Comparison of ENCODE assay signal across 2 cellular contexts in the genomic region with DNA sequence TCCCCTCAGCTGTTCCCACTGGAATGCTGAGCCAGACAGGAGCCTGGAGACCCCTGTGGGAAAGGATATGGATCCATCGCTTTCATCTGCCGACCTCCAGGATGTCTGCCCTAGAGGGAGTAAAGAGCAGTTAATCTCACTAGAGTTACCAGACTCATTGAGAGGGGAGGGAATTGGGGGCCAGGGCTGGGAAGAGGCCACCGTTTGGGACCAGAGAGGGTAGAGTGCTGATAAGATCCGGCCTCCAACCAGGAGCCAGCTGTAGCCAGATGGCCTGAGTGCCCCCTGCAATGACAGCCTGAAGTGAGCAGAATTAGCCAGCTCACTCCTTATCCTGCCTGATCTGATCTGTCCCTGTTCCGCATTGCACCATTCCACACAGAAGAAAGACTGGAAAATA.
TF ChIP-seq lines count a peak whose summit lies in the region.

No MANE protein-coding gene starts in this region.

TF ChIP-seq in A549, 52 proteins besides CTCF, POLR2A, EP300 and RAD21:
- TF ChIP-seq RNF2 (IDR thresholded peaks at IDR 0.05; ENCODE audit: borderline replicate concordance, low read depth) (no peak), JUN (IDR thresholded peaks at IDR 0.05) (no peak), GATA3 (IDR thresholded peaks at IDR 0.05; ENCODE audit: borderline replicate concordance) (no peak), CHD2 (IDR thresholded peaks at IDR 0.05; ENCODE audit: low read length, partially characterized antibody) (no peak), BHLHE40 (IDR thresholded peaks at IDR 0.05; ENCODE audit: low read depth, low read length) (no peak), ESRRA (IDR thresholded peaks at IDR 0.05; ENCODE audit: borderline replicate concordance, low read length) (no peak), PHF8 (IDR thresholded peaks at IDR 0.05; ENCODE audit: borderline replicate concordance, low read depth) (no peak), NR3C1 (IDR thresholded peaks at IDR 0.05) (no peak), TFCP2L1 (CRISPR knock-in tag; IDR thresholded peaks at IDR 0.05) (no peak), FOSB (CRISPR knock-in tag; IDR thresholded peaks at IDR 0.05) (no peak), HOXA7 (CRISPR knock-in tag; IDR thresholded peaks at IDR 0.05) (no peak), MYC (IDR thresholded peaks at IDR 0.05; ENCODE audit: borderline replicate concordance, low read length) (no peak), CBX8 (IDR thresholded peaks at IDR 0.05) (no peak), TP53 (CRISPR knock-in tag; IDR thresholded peaks at IDR 0.05) (no peak), ZNF302 (CRISPR knock-in tag; IDR thresholded peaks at IDR 0.05) (no peak), KDM5A (IDR thresholded peaks at IDR 0.05) (no peak), CHD4 (IDR thresholded peaks at IDR 0.05; ENCODE audit: borderline replicate concordance) (no peak)
- TF ChIP-seq, protein P1, sequence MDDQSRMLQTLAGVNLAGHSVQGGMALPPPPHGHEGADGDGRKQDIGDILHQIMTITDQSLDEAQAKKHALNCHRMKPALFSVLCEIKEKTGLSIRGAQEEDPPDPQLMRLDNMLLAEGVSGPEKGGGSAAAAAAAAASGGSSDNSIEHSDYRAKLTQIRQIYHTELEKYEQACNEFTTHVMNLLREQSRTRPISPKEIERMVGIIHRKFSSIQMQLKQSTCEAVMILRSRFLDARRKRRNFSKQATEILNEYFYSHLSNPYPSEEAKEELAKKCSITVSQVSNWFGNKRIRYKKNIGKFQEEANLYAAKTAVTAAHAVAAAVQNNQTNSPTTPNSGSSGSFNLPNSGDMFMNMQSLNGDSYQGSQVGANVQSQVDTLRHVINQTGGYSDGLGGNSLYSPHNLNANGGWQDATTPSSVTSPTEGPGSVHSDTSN (IDR thresholded peaks at IDR 0.05): no peak
- TF ChIP-seq, protein P2, sequence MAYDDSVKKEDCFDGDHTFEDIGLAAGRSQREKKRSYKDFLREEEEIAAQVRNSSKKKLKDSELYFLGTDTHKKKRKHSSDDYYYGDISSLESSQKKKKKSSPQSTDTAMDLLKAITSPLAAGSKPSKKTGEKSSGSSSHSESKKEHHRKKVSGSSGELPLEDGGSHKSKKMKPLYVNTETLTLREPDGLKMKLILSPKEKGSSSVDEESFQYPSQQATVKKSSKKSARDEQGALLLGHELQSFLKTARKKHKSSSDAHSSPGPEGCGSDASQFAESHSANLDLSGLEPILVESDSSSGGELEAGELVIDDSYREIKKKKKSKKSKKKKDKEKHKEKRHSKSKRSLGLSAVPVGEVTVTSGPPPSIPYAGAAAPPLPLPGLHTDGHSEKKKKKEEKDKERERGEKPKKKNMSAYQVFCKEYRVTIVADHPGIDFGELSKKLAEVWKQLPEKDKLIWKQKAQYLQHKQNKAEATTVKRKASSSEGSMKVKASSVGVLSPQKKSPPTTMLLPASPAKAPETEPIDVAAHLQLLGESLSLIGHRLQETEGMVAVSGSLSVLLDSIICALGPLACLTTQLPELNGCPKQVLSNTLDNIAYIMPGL (CRISPR knock-in tag; IDR thresholded peaks at IDR 0.05; ENCODE audit: borderline replicate concordance): no peak
- TF ChIP-seq, protein P3, sequence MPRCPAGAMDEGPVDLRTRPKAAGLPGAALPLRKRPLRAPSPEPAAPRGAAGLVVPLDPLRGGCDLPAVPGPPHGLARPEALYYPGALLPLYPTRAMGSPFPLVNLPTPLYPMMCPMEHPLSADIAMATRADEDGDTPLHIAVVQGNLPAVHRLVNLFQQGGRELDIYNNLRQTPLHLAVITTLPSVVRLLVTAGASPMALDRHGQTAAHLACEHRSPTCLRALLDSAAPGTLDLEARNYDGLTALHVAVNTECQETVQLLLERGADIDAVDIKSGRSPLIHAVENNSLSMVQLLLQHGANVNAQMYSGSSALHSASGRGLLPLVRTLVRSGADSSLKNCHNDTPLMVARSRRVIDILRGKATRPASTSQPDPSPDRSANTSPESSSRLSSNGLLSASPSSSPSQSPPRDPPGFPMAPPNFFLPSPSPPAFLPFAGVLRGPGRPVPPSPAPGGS (IDR thresholded peaks at IDR 0.05): no peak
TF ChIP-seq in A549: peak in this region for 0.

TF ChIP-seq in IMR-90, 13 proteins besides CTCF, POLR2A, EP300 and RAD21:
- TF ChIP-seq RFX5 (IDR thresholded peaks at IDR 0.05; ENCODE audit: low read depth, low read length) (no peak), BHLHE40 (IDR thresholded peaks at IDR 0.05; ENCODE audit: low read depth, low read length) (no peak), MAFK (IDR thresholded peaks at IDR 0.05; ENCODE audit: low read depth, low read length) (no peak), SMC3 (IDR thresholded peaks at IDR 0.05; ENCODE audit: low read depth, low read length) (no peak), MXI1 (IDR thresholded peaks at IDR 0.05; ENCODE audit: borderline replicate concordance, low read depth, low read length) (no peak), CHD1 (IDR thresholded peaks at IDR 0.05; ENCODE audit: low read depth, low read length) (no peak), CEBPB (IDR thresholded peaks at IDR 0.05; ENCODE audit: low read depth, low read length) (no peak), RCOR1 (IDR thresholded peaks at IDR 0.05; ENCODE audit: insufficient replicate concordance, low read length) (no peak), FOS (IDR thresholded peaks at IDR 0.05; ENCODE audit: low read depth, low read length) (no peak), NFE2L2 (IDR thresholded peaks at IDR 0.05; ENCODE audit: low read depth, low read length) (no peak), MAZ (IDR thresholded peaks at IDR 0.05; ENCODE audit: borderline replicate concordance, low read depth, low read length) (no peak)
- TF ChIP-seq, protein P4, sequence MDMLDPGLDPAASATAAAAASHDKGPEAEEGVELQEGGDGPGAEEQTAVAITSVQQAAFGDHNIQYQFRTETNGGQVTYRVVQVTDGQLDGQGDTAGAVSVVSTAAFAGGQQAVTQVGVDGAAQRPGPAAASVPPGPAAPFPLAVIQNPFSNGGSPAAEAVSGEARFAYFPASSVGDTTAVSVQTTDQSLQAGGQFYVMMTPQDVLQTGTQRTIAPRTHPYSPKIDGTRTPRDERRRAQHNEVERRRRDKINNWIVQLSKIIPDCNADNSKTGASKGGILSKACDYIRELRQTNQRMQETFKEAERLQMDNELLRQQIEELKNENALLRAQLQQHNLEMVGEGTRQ (IDR thresholded peaks at IDR 0.05; ENCODE audit: low read depth, low read length): no peak
- TF ChIP-seq, protein P5, sequence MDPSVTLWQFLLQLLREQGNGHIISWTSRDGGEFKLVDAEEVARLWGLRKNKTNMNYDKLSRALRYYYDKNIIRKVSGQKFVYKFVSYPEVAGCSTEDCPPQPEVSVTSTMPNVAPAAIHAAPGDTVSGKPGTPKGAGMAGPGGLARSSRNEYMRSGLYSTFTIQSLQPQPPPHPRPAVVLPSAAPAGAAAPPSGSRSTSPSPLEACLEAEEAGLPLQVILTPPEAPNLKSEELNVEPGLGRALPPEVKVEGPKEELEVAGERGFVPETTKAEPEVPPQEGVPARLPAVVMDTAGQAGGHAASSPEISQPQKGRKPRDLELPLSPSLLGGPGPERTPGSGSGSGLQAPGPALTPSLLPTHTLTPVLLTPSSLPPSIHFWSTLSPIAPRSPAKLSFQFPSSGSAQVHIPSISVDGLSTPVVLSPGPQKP (IDR thresholded peaks at IDR 0.05; ENCODE audit: borderline replicate concordance, low read depth, low read length): no peak
